ENCODE assay signal across 8 cellular contexts in the genomic region with DNA sequence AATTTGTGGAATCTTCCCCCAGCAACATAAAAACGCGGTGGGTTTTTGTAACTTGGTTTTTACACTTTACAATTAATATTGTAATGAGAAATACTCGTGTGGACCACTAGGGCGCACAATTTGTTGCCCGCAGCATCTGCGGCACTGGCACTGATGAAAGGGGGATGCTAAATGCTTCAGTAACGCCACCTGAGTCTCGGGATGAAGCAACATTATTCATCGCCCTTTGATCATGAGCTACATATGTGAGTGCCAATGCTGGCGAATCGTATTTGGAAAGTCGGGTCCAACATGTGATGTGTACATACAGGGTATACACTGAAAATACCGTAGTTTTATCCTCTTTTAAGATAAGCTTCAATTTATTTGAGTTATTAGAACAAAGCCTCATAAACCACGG. TPM values are rescaled to one million over a fixed set of nuclear protein-coding genes. Genes with fewer than 3 reads are reported as not detected.
DNase-seq lines count a peak whose midpoint lies in the region; ATAC-seq and TF ChIP-seq lines count a peak whose summit lies in the region.

No MANE protein-coding gene starts in this region.

- no peak for TF ChIP-seq POLR2A in Peyer's patch (IDR thresholded peaks at IDR 0.05)

- TF ChIP-seq CTCF in Peyer's patch (IDR thresholded peaks at IDR 0.05): peak; percentile 39 to 70 (median 54)

- H3K4me3 ChIP-seq in Peyer's patch: no peak overlapping the region

- H3K36me3 ChIP-seq in Peyer's patch: no peaks in the 10 kb centered on the region

- ATAC-seq in GM18499 (IDR thresholded peaks at IDR 0.05; ENCODE audit: insufficient read depth, unreplicated experiment): peak; percentile 61
- peak; percentile 75 for ATAC-seq in HG03103 (IDR thresholded peaks at IDR 0.05; ENCODE audit: low read depth, unreplicated experiment)
- peak; percentile 72 for ATAC-seq in Right ventricle myocardium superior (ENCODE audit: poor library complexity)
- no peak for ATAC-seq in GM19467 (IDR thresholded peaks at IDR 0.05; ENCODE audit: unreplicated experiment)

- intact Hi-C loops in Right ventricle myocardium superior (cut with DNase I): loop anchor here (2.0 kb wide), 1 partner anchor 242 kb away; no protein-coding TSS in a partner anchor

- no peaks in the 10 kb centered on the region for H3K9me3 ChIP-seq in Peyer's patch

- H3K27ac ChIP-seq in Peyer's patch: no peak overlapping the region

- no peaks in the 10 kb centered on the region for H3K27me3 ChIP-seq in Peyer's patch

- no peaks in the 10 kb centered on the region for H3K4me1 ChIP-seq in Peyer's patch

- DNase-seq in 8988T (peak; percentile 76), Peyer's patch (peak in 2 of 3 donors; percentile 48 to 67), Right ventricle myocardium superior (no peak)
- peak; percentile 24 for DNase-seq in activated effector memory CD4-positive, alpha-beta T cell treated with Interleukin-2 at 50 U/mL for 16 hours
- peak; percentile 22 to 37 for DNase-seq in stimulated activated CD4-positive, alpha-beta T cell treated with anti-CD3 and anti-CD28 coated beads, Interleukin-1b, Interleukin-23, amount 100 ng/mL, for 4 hours (ENCODE audit: low read depth in 2 of 2)

RNA-seq across cellular contexts. Expression of gene COX20, which starts 34.2 kb away (rescaled TPM):
- total RNA-seq in Peyer's patch: 10 to 100 TPM; 15.6 to 33.5 (median 28.2) TPM
- 68.7 TPM for total RNA-seq in Right ventricle myocardium superior
